26 cellular contexts compared by ENCODE assay signal in genomic region chr2:26485725-26486418, GRCh38. TPM values are rescaled to one million over a fixed set of nuclear protein-coding genes. Genes with fewer than 3 reads are reported as not detected.
"Had no signal": no experiment of that assay in that cellular context is flagged by ENCODE, and none has a peak within 500 bp of the region (broad histone marks: within the 10 kb centered on the region; RNA-seq: fewer than 3 reads in every experiment).

No MANE protein-coding gene starts in this region.

- DNase-seq: hypothalamus; immature natural killer cell; kidney; left ventricle myocardium inferior; mesendoderm; naive B cell; natural killer cell; nephron progenitor cell; ovary; stimulated activated CD4-positive, alpha-beta T cell treated with anti-CD3 and anti-CD28 coated beads, Interleukin-4, amount 100 ng/mL, for 4 hours; stimulated activated CD8-positive, alpha-beta memory T cell treated with anti-CD3 and anti-CD28 coated beads, Interleukin-4, amount 100 ng/mL, for 48 hours; stimulated activated naive CD4-positive, alpha-beta T cell treated with Interleukin-2 at 50 U/mL for 16 hours; stimulated activated naive CD8-positive, alpha-beta T cell treated with anti-CD3 and anti-CD28 coated beads, Interleukin-15, amount 100 ng/mL, for 72 hours; substantia nigra had no signal

- H3K4me2 ChIP-seq: neural progenitor cell had no signal

- H3K9me3 ChIP-seq: left ventricle myocardium inferior, ovary, right atrium auricular region, tibial nerve, vagina had no signal

- H3K27me3 Mint-ChIP-seq: stimulated activated naive CD8-positive, alpha-beta T cell treated with anti-CD3 and anti-CD28 coated beads, Interleukin-15, amount 100 ng/mL, for 72 hours had no signal

- H3K9ac ChIP-seq: neural progenitor cell had no signal

- H3K4me1 Mint-ChIP-seq: immature natural killer cell; naive B cell; natural killer cell; stimulated activated memory B cell treated with anti-CD40 and anti-IgM and Interleukin-4, amounts not matched to agents 10 μg/mL and 1 μg/mL and 100 μg/mL, for 72 hours; stimulated activated naive CD8-positive, alpha-beta T cell treated with anti-CD3 and anti-CD28 coated beads, Interleukin-15, amount 100 ng/mL, for 72 hours had no signal

- H3K27ac ChIP-seq: left ventricle myocardium inferior, neural progenitor cell, ovary, right atrium auricular region, skin epidermis, tibial nerve, vagina had no signal

- H3K4me1 ChIP-seq: neural progenitor cell, tibial nerve, vagina had no signal

- FAIRE-seq: islet of Langerhans, kidney had no signal

- H3K4me3 ChIP-seq: left ventricle myocardium inferior, lung, neural progenitor cell, ovary, right atrium auricular region, skin epidermis, tibial nerve, vagina had no signal

- H3K9me3 Mint-ChIP-seq: immature natural killer cell; mesothelial cell of epicardium; naive B cell; natural killer cell; nephron progenitor cell; neural progenitor cell; stimulated activated naive CD8-positive, alpha-beta T cell treated with anti-CD3 and anti-CD28 coated beads, Interleukin-15, amount 100 ng/mL, for 72 hours; type B pancreatic cell had no signal

- ATAC-seq: natural killer cell, sciatic nerve had no signal

- H3K27ac Mint-ChIP-seq: immature natural killer cell; mesothelial cell of epicardium; naive B cell; nephron progenitor cell; progenitor cell of endocrine pancreas; stimulated activated memory B cell treated with anti-CD40 and anti-IgM and Interleukin-4, amounts not matched to agents 10 μg/mL and 1 μg/mL and 100 μg/mL, for 72 hours; stimulated activated naive CD8-positive, alpha-beta T cell treated with anti-CD3 and anti-CD28 coated beads, Interleukin-15, amount 100 ng/mL, for 72 hours; type B pancreatic cell had no signal

- H3K36me3 ChIP-seq: left ventricle myocardium inferior, neural progenitor cell, ovary, right atrium auricular region, tibial nerve, vagina had no signal

- H3K4me3 Mint-ChIP-seq: immature natural killer cell; mesothelial cell of epicardium; naive B cell; natural killer cell; nephron progenitor cell; neural progenitor cell; stimulated activated memory B cell treated with anti-CD40 and anti-IgM and Interleukin-4, amounts not matched to agents 10 μg/mL and 1 μg/mL and 100 μg/mL, for 72 hours; stimulated activated naive CD8-positive, alpha-beta T cell treated with anti-CD3 and anti-CD28 coated beads, Interleukin-15, amount 100 ng/mL, for 72 hours; type B pancreatic cell had no signal

- H2AFZ ChIP-seq: neural progenitor cell had no signal

- H3K27me3 ChIP-seq: neural progenitor cell, ovary, right atrium auricular region, tibial nerve, vagina had no signal

- H3K36me3 Mint-ChIP-seq: immature natural killer cell; mesothelial cell of epicardium; naive B cell; natural killer cell; neural progenitor cell; stimulated activated memory B cell treated with anti-CD40 and anti-IgM and Interleukin-4, amounts not matched to agents 10 μg/mL and 1 μg/mL and 100 μg/mL, for 72 hours; type B pancreatic cell had no signal

RNA-seq across cellular contexts. Expression of gene OTOF, which starts 7.9 kb away (rescaled TPM):
- total RNA-seq: left ventricle myocardium inferior had no signal
